ENCODE assay signal across 18 cellular contexts in genomic region chr6:108844632-108845031, GRCh38. TPM values are rescaled to one million over a fixed set of nuclear protein-coding genes. Genes with fewer than 3 reads are reported as not detected.
DNase-seq lines count a peak whose midpoint lies in the region; ATAC-seq and TF ChIP-seq lines count a peak whose summit lies in the region.
"Had no signal": no experiment of that assay in that cellular context is flagged by ENCODE, and none has a peak within 500 bp of the region (broad histone marks: within the 10 kb centered on the region; RNA-seq: fewer than 3 reads in every experiment).

No MANE protein-coding gene starts in this region.

- no peaks in the 10 kb centered on the region for H3K36me3 ChIP-seq in neutrophil
- H3K36me3 ChIP-seq: BLaER1, HAP-1 had no signal

- H3K27ac Mint-ChIP-seq in activated CD4-positive, alpha-beta T cell treated with anti-CD3 and anti-CD28 coated beads, Interleukin-2, amount 10 ng/mL, durations not matched to agents 24 days and 14 days = no peak overlapping the region
- H3K27ac Mint-ChIP-seq in activated CD4-positive, alpha-beta T cell treated with anti-CD3 and anti-CD28 coated beads for 36 hours = no peak overlapping the region
- H3K27ac Mint-ChIP-seq: CD8-positive, alpha-beta memory T cell; HFFc6 had no signal

- CTCF ChIA-PET in activated CD4-positive, alpha-beta T cell treated with anti-CD3 and anti-CD28 coated beads for 36 hours (lab: Charles Lee) = interaction anchor here (0.5 to 3.6 kb wide), 6 partner anchors 9 to 303 kb away, joined by 3 to 21 read pairs (median 6); no protein-coding TSS in a partner anchor

- H3K4me1 ChIP-seq in neutrophil (ENCODE audit: control insufficient read depth in 1 of 2, insufficient read depth in 1 of 2, low read depth in 1 of 2, low read length in 1 of 2) = peaks cover 47 to 52% of the 10 kb centered on the region in 2 experiments

- peaks cover 30% of the 10 kb centered on the region for H3K27me3 Mint-ChIP-seq in activated CD4-positive, alpha-beta T cell treated with anti-CD3 and anti-CD28 coated beads, Interleukin-2, amount 10 ng/mL, durations not matched to agents 24 days and 14 days
- H3K27me3 Mint-ChIP-seq in activated CD4-positive, alpha-beta T cell treated with anti-CD3 and anti-CD28 coated beads for 36 hours = no peaks in the 10 kb centered on the region

- no peak for ATAC-seq in activated CD4-positive, alpha-beta T cell treated with anti-CD3 and anti-CD28 coated beads for 36 hours

- no peak overlapping the region for H3K4me3 Mint-ChIP-seq in activated CD4-positive, alpha-beta T cell treated with anti-CD3 and anti-CD28 coated beads, Interleukin-2, amount 10 ng/mL, durations not matched to agents 24 days and 14 days
- H3K4me3 Mint-ChIP-seq in activated CD4-positive, alpha-beta T cell treated with anti-CD3 and anti-CD28 coated beads for 36 hours = no peak overlapping the region
- H3K4me3 Mint-ChIP-seq: CD8-positive, alpha-beta memory T cell; HFFc6 had no signal

- H3K4me1 Mint-ChIP-seq in activated CD4-positive, alpha-beta T cell treated with anti-CD3 and anti-CD28 coated beads, Interleukin-2, amount 10 ng/mL, durations not matched to agents 24 days and 14 days = peaks cover 14% of the 10 kb centered on the region
- peaks cover 19% of the 10 kb centered on the region for H3K4me1 Mint-ChIP-seq in activated CD4-positive, alpha-beta T cell treated with anti-CD3 and anti-CD28 coated beads for 36 hours

- H3K4me3 ChIP-seq in neutrophil (ENCODE audit: low read depth in 1 of 2, low read length in 1 of 2) = no peak overlapping the region
- H3K4me3 ChIP-seq: BLaER1, HAP-1 had no signal

- TF ChIP-seq CTCF in neutrophil (IDR thresholded peaks at IDR 0.05) = no peak

- no peaks in the 10 kb centered on the region for H3K9me3 Mint-ChIP-seq in activated CD4-positive, alpha-beta T cell treated with anti-CD3 and anti-CD28 coated beads, Interleukin-2, amount 10 ng/mL, durations not matched to agents 24 days and 14 days
- no peaks in the 10 kb centered on the region for H3K9me3 Mint-ChIP-seq in activated CD4-positive, alpha-beta T cell treated with anti-CD3 and anti-CD28 coated beads for 36 hours (ENCODE audit: low read depth)
- H3K9me3 Mint-ChIP-seq: CD8-positive, alpha-beta memory T cell; HFFc6 had no signal

- peak overlapping the region; percentile 88 for H3K27ac ChIP-seq in neutrophil
- H3K27ac ChIP-seq: 22Rv1, BLaER1 had no signal

- intact Hi-C loops in activated CD4-positive, alpha-beta T cell treated with anti-CD3 and anti-CD28 coated beads, Interleukin-2, amount 10 ng/mL, durations not matched to agents 24 days and 14 days (cut with micrococcal nuclease) = no loop called here
- intact Hi-C loops in activated CD4-positive, alpha-beta T cell treated with anti-CD3 and anti-CD28 coated beads for 36 hours (cut with DNase I, micrococcal nuclease) = loop anchor here in 1 of 2 experiments (10.0 kb wide), 1 partner anchor 880 kb away; no protein-coding TSS in a partner anchor

- H3K36me3 Mint-ChIP-seq in activated CD4-positive, alpha-beta T cell treated with anti-CD3 and anti-CD28 coated beads, Interleukin-2, amount 10 ng/mL, durations not matched to agents 24 days and 14 days (ENCODE audit: low read depth) = no peaks in the 10 kb centered on the region
- H3K36me3 Mint-ChIP-seq in activated CD4-positive, alpha-beta T cell treated with anti-CD3 and anti-CD28 coated beads for 36 hours (ENCODE audit: low read depth) = no peaks in the 10 kb centered on the region

- no peaks in the 10 kb centered on the region for H3K27me3 ChIP-seq in neutrophil
- H3K27me3 ChIP-seq: BLaER1 had no signal

- no peaks in the 10 kb centered on the region for H3K9me3 ChIP-seq in neutrophil
- H3K9me3 ChIP-seq: BLaER1, HAP-1 had no signal

- POLR2A ChIA-PET in activated CD4-positive, alpha-beta T cell treated with anti-CD3 and anti-CD28 coated beads for 36 hours (lab: Charles Lee) = no interaction called here

- DNase-seq in DMS 273 (lab: John Stamatoyannopoulos, UW; ENCODE audit: unreplicated experiment) = peak; percentile 20
- DNase-seq in DMS 273 treated with DMSO at 0.1 percent for 48 hours (lab: John Stamatoyannopoulos, UW) = no peak
- peak; percentile 36 for DNase-seq in activated CD4-positive, alpha-beta T cell treated with anti-CD3 and anti-CD28 coated beads, Interleukin-2, amount 10 ng/mL, durations not matched to agents 24 days and 14 days
- DNase-seq in activated CD4-positive, alpha-beta T cell treated with anti-CD3 and anti-CD28 coated beads for 36 hours = no peak
- DNase-seq in SK-N-DZ (ENCODE audit: low spot score) = peak; percentile 21
- no peak for DNase-seq in NCI-H2081 (lab: John Stamatoyannopoulos, UW)
- no peak for DNase-seq in NCI-H2227 treated with DMSO at 0.1 percent for 48 hours (lab: John Stamatoyannopoulos, UW)
- DNase-seq: AML-193; CD8-positive, alpha-beta memory T cell; DMS153; DND-41; GDM1; HFFc6; IMR-90 had no signal

RNA-seq across cellular contexts. Expression of gene ARMC2, which starts 3.6 kb away (rescaled TPM):
- 2.7 and 3.3 TPM in 2 replicates for total RNA-seq in activated CD4-positive, alpha-beta T cell treated with anti-CD3 and anti-CD28 coated beads, Interleukin-2, amount 10 ng/mL, durations not matched to agents 24 days and 14 days
- total RNA-seq in activated CD4-positive, alpha-beta T cell treated with anti-CD3 and anti-CD28 coated beads for 36 hours = 1 to 10 TPM; 3.9 to 5.2 TPM
- 1.7 and 3.3 TPM in 2 replicates for polyA plus RNA-seq in SK-N-DZ (2014; cell fraction: cytosol; rRNA removed)
- 2.2 and 9.2 TPM in 2 replicates for polyA plus RNA-seq in SK-N-DZ (2014; cell fraction: nucleus; rRNA removed)

Comparison
In these comparisons a context has a peak if more than half of its experiments do, and no peak if none do; other contexts are left out.
1. DNase-seq: peak in DMS 273 (single experiment), activated CD4-positive, alpha-beta T cell treated with anti-CD3 and anti-CD28 coated beads, Interleukin-2, amount 10 ng/mL, durations not matched to agents 24 days and 14 days (single experiment) and SK-N-DZ (single experiment); none in DMS 273 treated with DMSO at 0.1 percent for 48 hours (single experiment), activated CD4-positive, alpha-beta T cell treated with anti-CD3 and anti-CD28 coated beads for 36 hours (single experiment), NCI-H2081 (0 of 2) and NCI-H2227 treated with DMSO at 0.1 percent for 48 hours (single experiment).